ENCODE assay signal across 8 cellular contexts in the genomic region with DNA sequence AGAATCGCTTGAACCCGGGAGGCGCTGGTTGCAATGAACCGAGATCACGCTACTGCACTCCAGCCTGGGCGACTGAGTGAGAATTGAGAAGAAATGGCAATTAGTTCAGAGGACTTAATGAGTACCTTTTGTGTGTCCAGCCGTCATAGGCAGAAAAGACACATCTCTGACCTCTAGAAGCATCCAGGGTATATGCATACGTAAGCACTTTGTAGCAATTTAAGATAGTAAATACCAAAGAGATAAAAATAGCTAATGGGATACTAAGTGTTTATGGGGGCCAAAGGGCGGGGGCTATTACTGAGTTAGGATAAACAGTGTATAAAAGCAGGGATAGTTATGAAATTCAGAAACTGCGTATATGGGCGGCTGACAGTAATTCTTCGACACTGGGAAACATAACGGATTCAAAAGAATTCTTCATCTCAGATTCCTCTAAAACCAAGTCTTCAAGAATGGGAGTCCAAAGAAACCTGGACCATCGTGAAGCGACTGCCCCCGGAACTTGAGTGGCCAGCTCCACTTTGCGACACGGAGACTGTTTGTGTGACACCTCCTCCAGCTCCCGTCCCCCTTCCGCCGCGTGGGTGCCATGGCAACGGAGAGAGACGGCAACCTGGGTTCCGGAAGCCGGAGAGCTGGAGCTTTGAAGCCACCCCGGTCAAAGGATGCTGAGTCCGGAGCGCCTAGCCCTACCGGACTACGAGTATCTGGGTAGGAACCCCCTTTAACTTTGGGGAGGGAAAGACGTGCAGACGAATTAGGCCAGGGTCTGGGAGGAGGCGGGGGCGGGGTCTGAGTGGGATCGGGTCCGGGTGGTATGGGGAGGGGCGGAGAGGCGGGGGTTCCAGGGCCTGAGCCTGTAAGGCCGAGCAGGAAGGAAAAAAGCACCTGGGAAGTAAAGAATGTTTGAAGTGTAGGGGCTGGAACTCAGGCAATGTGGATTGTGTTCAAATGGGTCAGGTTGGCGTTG. TPM values are rescaled to one million over a fixed set of nuclear protein-coding genes. Genes with fewer than 3 reads are reported as not detected.
DNase-seq lines count a peak whose midpoint lies in the region; ATAC-seq lines count a peak whose summit lies in the region.

TSS of gene CSTPP1 (plus strand) at position 624 of the 973 bp plus-strand sequence. CDS start at position 669, 45 bp downstream.

- CTCF ChIA-PET in activated CD4-positive, alpha-beta T cell treated with anti-CD3 and anti-CD28 coated beads, Interleukin-2, amount 10 ng/mL, durations not matched to agents 7 days and 5 days (lab: Charles Lee), result interaction anchor here (0.6 to 1.3 kb wide), 7 partner anchors 15 to 193 kb away, joined by 3 to 4 read pairs (median 3); no protein-coding TSS in a partner anchor

- peaks cover 19% of the 10 kb centered on the region for H3K4me1 Mint-ChIP-seq in activated CD4-positive, alpha-beta T cell treated with anti-CD3 and anti-CD28 coated beads, Interleukin-2, amount 10 ng/mL, durations not matched to agents 7 days and 5 days

- intact Hi-C loops in left colon (cut with DNase I, micrococcal nuclease), result no loop called here

- peak within 1 kb of the TSS; percentile 85 for H3K27ac Mint-ChIP-seq in activated CD4-positive, alpha-beta T cell treated with anti-CD3 and anti-CD28 coated beads, Interleukin-2, amount 10 ng/mL, durations not matched to agents 7 days and 5 days

- peaks cover 4% of the 10 kb centered on the region for H3K27me3 Mint-ChIP-seq in activated CD4-positive, alpha-beta T cell treated with anti-CD3 and anti-CD28 coated beads, Interleukin-2, amount 10 ng/mL, durations not matched to agents 7 days and 5 days

- H3K9me3 Mint-ChIP-seq in activated CD4-positive, alpha-beta T cell treated with anti-CD3 and anti-CD28 coated beads, Interleukin-2, amount 10 ng/mL, durations not matched to agents 7 days and 5 days, result no peaks in the 10 kb centered on the region

- ATAC-seq in HG03469 (IDR thresholded peaks at IDR 0.05; ENCODE audit: unreplicated experiment) (peak; percentile 79), left colon (peak; percentile 95)

- POLR2A ChIA-PET in activated CD4-positive, alpha-beta T cell treated with anti-CD3 and anti-CD28 coated beads, Interleukin-2, amount 10 ng/mL, durations not matched to agents 7 days and 5 days (lab: Charles Lee), result interaction anchor here (0.6 to 0.7 kb wide), 2 partner anchors 15 to 19 kb away, joined by 3 to 5 read pairs; no protein-coding TSS in a partner anchor

- peak; percentile 93 for DNase-seq in Ammon's horn (ENCODE audit: low spot score)
- peak; percentile 98 for DNase-seq in GM19238 (ENCODE audit: insufficient read length, low spot score)
- DNase-seq in NCI-H526 (lab: John Stamatoyannopoulos, UW), result peak; percentile 93 to 98
- DNase-seq in activated CD4-positive, alpha-beta T cell treated with anti-CD3 and anti-CD28 coated beads, Interleukin-2, amount 10 ng/mL, durations not matched to agents 7 days and 5 days, result peak; percentile 95
- peak; percentile 21 for DNase-seq in cortex of kidney (lab: John Stamatoyannopoulos, UW)
- DNase-seq in left colon, result peak; percentile 95 to 96
- DNase-seq in stimulated activated CD4-positive, alpha-beta T cell treated with anti-CD3 and anti-CD28 coated beads, Interleukin-1b, Interleukin-23, amount 100 ng/mL, for 4 hours (ENCODE audit: low read depth in 2 of 2), result peak; percentile 92 to 95

- peaks cover 2% of the 10 kb centered on the region for H3K36me3 Mint-ChIP-seq in activated CD4-positive, alpha-beta T cell treated with anti-CD3 and anti-CD28 coated beads, Interleukin-2, amount 10 ng/mL, durations not matched to agents 7 days and 5 days (ENCODE audit: low read depth)

- peak within 1 kb of the TSS; percentile 95 for H3K4me3 Mint-ChIP-seq in activated CD4-positive, alpha-beta T cell treated with anti-CD3 and anti-CD28 coated beads, Interleukin-2, amount 10 ng/mL, durations not matched to agents 7 days and 5 days

RNA-seq across cellular contexts. Expression of gene CSTPP1, which starts in this region (rescaled TPM):
- 10 to 100 TPM; 18.2 to 18.9 TPM for total RNA-seq in activated CD4-positive, alpha-beta T cell treated with anti-CD3 and anti-CD28 coated beads, Interleukin-2, amount 10 ng/mL, durations not matched to agents 7 days and 5 days
- 10 to 100 TPM; 27.7 to 34.8 TPM for total RNA-seq in left colon

Comparison
In these comparisons a context has a peak if more than half of its experiments do, and no peak if none do; other contexts are left out.
1. Peak in every context shown above with its lines: DNase-seq and ATAC-seq.
2. DNase-seq: peak in every context shown above with its lines; median percentile 98 in GM19238; 96 in NCI-H526; 96 in left colon; 95 in activated CD4-positive, alpha-beta T cell treated with anti-CD3 and anti-CD28 coated beads, Interleukin-2, amount 10 ng/mL, durations not matched to agents 7 days and 5 days; 94 in stimulated activated CD4-positive, alpha-beta T cell treated with anti-CD3 and anti-CD28 coated beads, Interleukin-1b, Interleukin-23, amount 100 ng/mL, for 4 hours; 93 in Ammon's horn; 21 in cortex of kidney.